Comparison of ENCODE assay signal across 10 cellular contexts in genomic region chr2:39737661-39738060, GRCh38. TPM values are rescaled to one million over a fixed set of nuclear protein-coding genes. Genes with fewer than 3 reads are reported as not detected.
DNase-seq lines count a peak whose midpoint lies in the region; TF ChIP-seq lines count a peak whose summit lies in the region.
"Had no signal": no experiment of that assay in that cellular context is flagged by ENCODE, and none has a peak within 500 bp of the region (broad histone marks: within the 10 kb centered on the region; RNA-seq: fewer than 3 reads in every experiment).

No MANE protein-coding gene starts in this region.

- POLR2A ChIA-PET in MCF 10A (lab: Yijun Ruan, JAX): interaction anchor here (0.6 kb wide), 1 partner anchor 666 kb away, joined by 3 read pairs; no protein-coding TSS in a partner anchor

- TF ChIP-seq CTCF in MCF 10A (IDR thresholded peaks at IDR 0.05; ENCODE audit: unreplicated experiment): no peak

- H3K27ac Mint-ChIP-seq in MCF 10A (ENCODE audit: low read depth, unreplicated experiment): no peak overlapping the region

- no peaks in the 10 kb centered on the region for H3K9me3 Mint-ChIP-seq in MCF 10A (ENCODE audit: unreplicated experiment)

- peak; percentile 8 for DNase-seq in stimulated activated CD4-positive, alpha-beta T cell treated with anti-CD3 and anti-CD28 coated beads, Interleukin-15, amount 100 ng/mL, for 24 hours
- no peak for DNase-seq in stimulated activated CD4-positive, alpha-beta T cell treated with anti-CD3 and anti-CD28 coated beads, Interleukin-2, amount 100 ng/mL, for 48 hours
- DNase-seq in MCF 10A (ENCODE audit: unreplicated experiment): peak; percentile 12
- peak; percentile 73 for DNase-seq in kidney glomerular epithelial cell (lab: John Stamatoyannopoulos, UW)
- no peak for DNase-seq in NCI-H1436 treated with DMSO at 0.1 percent for 48 hours (lab: John Stamatoyannopoulos, UW)
- no peak for DNase-seq in NCI-H748 (lab: John Stamatoyannopoulos, UW; ENCODE audit: unreplicated experiment)
- no peak for DNase-seq in NCI-H1105 (lab: John Stamatoyannopoulos, UW)
- no peak for DNase-seq in NCI-H1105 treated with DMSO at 0.1 percent for 48 hours (lab: John Stamatoyannopoulos, UW)
- DNase-seq: NCI-H526 treated with DMSO at 0.1 percent for 48 hours, spleen had no signal

- BruUV-seq in MCF 10A (replicated peaks; lab: Mats Ljungman, UMichigan): no TSS peak

- peaks cover 20% of the 10 kb centered on the region for H3K4me1 Mint-ChIP-seq in MCF 10A (ENCODE audit: insufficient read depth, unreplicated experiment)

- H3K36me3 Mint-ChIP-seq in MCF 10A (ENCODE audit: insufficient read depth, unreplicated experiment): peaks cover 76% of the 10 kb centered on the region

- intact Hi-C loops in MCF 10A (cut with micrococcal nuclease): no loop called here

- H3K27me3 Mint-ChIP-seq in MCF 10A (ENCODE audit: insufficient read depth, unreplicated experiment): no peaks in the 10 kb centered on the region

- CTCF ChIA-PET in MCF 10A (lab: Yijun Ruan, JAX): interaction anchor here (0.6 to 0.9 kb wide), 2 partner anchors 41 to 57 kb away, joined by 3 read pairs; no protein-coding TSS in a partner anchor

- no peak overlapping the region for H3K4me3 Mint-ChIP-seq in MCF 10A (ENCODE audit: unreplicated experiment)

RNA-seq across cellular contexts. Expression of gene THUMPD2, which starts 41.4 kb away (rescaled TPM):
- 11.4 and 17.2 TPM in 2 replicates for total RNA-seq in MCF 10A (2022)

Comparison
In these comparisons a context has a peak if more than half of its experiments do, and no peak if none do; other contexts are left out.
1. DNase-seq: peak in stimulated activated CD4-positive, alpha-beta T cell treated with anti-CD3 and anti-CD28 coated beads, Interleukin-15, amount 100 ng/mL, for 24 hours (single experiment), MCF 10A (single experiment) and kidney glomerular epithelial cell (single experiment); none in stimulated activated CD4-positive, alpha-beta T cell treated with anti-CD3 and anti-CD28 coated beads, Interleukin-2, amount 100 ng/mL, for 48 hours (0 of 2), NCI-H1436 treated with DMSO at 0.1 percent for 48 hours (single experiment), NCI-H748 (single experiment), NCI-H1105 (single experiment) and NCI-H1105 treated with DMSO at 0.1 percent for 48 hours (single experiment).